ENCODE assay signal across 26 cellular contexts in genomic region chr4:159748834-159749444, GRCh38.
"Had no signal": no experiment of that assay in that cellular context is flagged by ENCODE, and none has a peak within 500 bp of the region (broad histone marks: within the 10 kb centered on the region; RNA-seq: fewer than 3 reads in every experiment).

No MANE protein-coding gene starts in this region.

- H3K9me3 ChIP-seq: colonic mucosa, gastrocnemius medialis had no signal

- ATAC-seq: effector memory CD8-positive, alpha-beta T cell; esophagus mucosa; foreskin keratinocyte; gastrocnemius medialis; gastroesophageal sphincter; heart left ventricle; heart right ventricle had no signal

- H3K27ac ChIP-seq: colonic mucosa, coronary artery, dorsolateral prefrontal cortex, epithelial cell of prostate, esophagus muscularis mucosa, esophagus squamous epithelium, foreskin keratinocyte, gastrocnemius medialis, gastroesophageal sphincter, heart left ventricle, heart right ventricle, hepatocyte had no signal

- H3K4me1 ChIP-seq: colonic mucosa, esophagus muscularis mucosa, esophagus squamous epithelium, foreskin keratinocyte, gastrocnemius medialis, gastroesophageal sphincter, heart left ventricle, heart right ventricle had no signal

- H3K79me2 ChIP-seq: hepatocyte had no signal

- DNase-seq: colonic mucosa; cortex of kidney; dermis blood vessel endothelial cell; dorsolateral prefrontal cortex; effector CD4-positive, alpha-beta T cell; effector CD8-positive, alpha-beta T cell; effector memory CD4-positive, alpha-beta T cell; effector memory CD8-positive, alpha-beta T cell; endodermal cell; erythroblast; esophagus squamous epithelium; foreskin fibroblast; foreskin keratinocyte; foreskin melanocyte; gastrocnemius medialis; glutamatergic neuron; head of caudate nucleus; heart left ventricle; heart right ventricle had no signal

- H3K4me3 Mint-ChIP-seq: dendritic cell treated with granulocyte-macrophage colony-stimulating factor and Interleukin-4, amounts not matched to agents 40 ng/mL and 50 ng/mL, for 4 days; effector memory CD8-positive, alpha-beta T cell; endodermal cell had no signal

- H3K4me1 Mint-ChIP-seq: endodermal cell had no signal

- H3K27ac Mint-ChIP-seq: dendritic cell treated with granulocyte-macrophage colony-stimulating factor and Interleukin-4, amounts not matched to agents 40 ng/mL and 50 ng/mL, for 4 days; effector memory CD8-positive, alpha-beta T cell; endodermal cell had no signal

- H2AFZ ChIP-seq: hepatocyte had no signal

- H3K27me3 Mint-ChIP-seq: dendritic cell treated with granulocyte-macrophage colony-stimulating factor and Interleukin-4, amounts not matched to agents 40 ng/mL and 50 ng/mL, for 4 days; effector memory CD8-positive, alpha-beta T cell had no signal

- H3K4me2 ChIP-seq: hepatocyte had no signal

- H3K27me3 ChIP-seq: colonic mucosa, dorsolateral prefrontal cortex, esophagus muscularis mucosa, esophagus squamous epithelium, foreskin keratinocyte, gastrocnemius medialis, gastroesophageal sphincter, heart left ventricle, heart right ventricle, hepatocyte had no signal

- H3K4me3 ChIP-seq: colonic mucosa, coronary artery, dorsolateral prefrontal cortex, esophagus muscularis mucosa, esophagus squamous epithelium, gastrocnemius medialis, gastroesophageal sphincter, heart left ventricle, heart right ventricle, hepatocyte had no signal

- H3K36me3 ChIP-seq: colonic mucosa, esophagus muscularis mucosa, esophagus squamous epithelium, gastrocnemius medialis, gastroesophageal sphincter, heart left ventricle, heart right ventricle had no signal
